In genomic region chr19:55635334-55635717, GRCh38 we compare ENCODE assay signal across 6 cellular contexts. TPM values are rescaled to one million over a fixed set of nuclear protein-coding genes. Genes with fewer than 3 reads are reported as not detected.
A peak's percentile ranks its signal among the peaks of the same experiment; 100 is the strongest.
DNase-seq lines count a peak whose midpoint lies in the region; ATAC-seq and TF ChIP-seq lines count a peak whose summit lies in the region.

No MANE protein-coding gene starts in this region.

- H3K4me1 ChIP-seq in naive thymus-derived CD4-positive, alpha-beta T cell (ENCODE audit: control insufficient read depth in 2 of 2, insufficient read depth in 2 of 2, low read length in 2 of 2) = peaks cover 30 to 42% of the 10 kb centered on the region in 2 donors

- peaks cover 0 to 13% (median 2%) of the 10 kb centered on the region in 11 donors for H3K9me3 Mint-ChIP-seq in naive thymus-derived CD4-positive, alpha-beta T cell

- CTCF ChIA-PET in naive thymus-derived CD4-positive, alpha-beta T cell (lab: Charles Lee) = interaction anchor here (0.7 to 6.0 kb wide), 3 partner anchors 8 to 175 kb away, joined by 3 to 74 read pairs (median 4); partner anchors contain the start of gene ZNF581

- peak overlapping the region; percentile 100 for H3K27ac Mint-ChIP-seq in naive thymus-derived CD4-positive, alpha-beta T cell

- peak overlapping the region; percentile 99 for H3K27ac ChIP-seq in naive thymus-derived CD4-positive, alpha-beta T cell (ENCODE audit: low read depth, low read length)

- POLR2A ChIA-PET in naive thymus-derived CD4-positive, alpha-beta T cell (lab: Charles Lee) = interaction anchor here (0.9 to 9.5 kb wide), 14 partner anchors 9 to 159 kb away, joined by 3 to 154 read pairs (median 4); partner anchors contain the start of genes CCDC106, FIZ1, U2AF2 and ZNF579

- TF ChIP-seq CTCF in GM12875 (IDR thresholded peaks at IDR 0.05; ENCODE audit: borderline replicate concordance, insufficient read depth, low read depth, low read length) = no peak
- TF ChIP-seq CTCF in astrocyte of the cerebellum (IDR thresholded peaks at IDR 0.05; ENCODE audit: low read depth, low read length, missing control alignments) = no peak

- peak overlapping the region; percentile 94 for H3K4me3 ChIP-seq in GM12875 (ENCODE audit: low read depth, low read length)
- H3K4me3 ChIP-seq in astrocyte of the cerebellum (ENCODE audit: low read depth, low read length) = peak overlapping the region; percentile 68
- peak overlapping the region; percentile 80 for H3K4me3 ChIP-seq in naive thymus-derived CD4-positive, alpha-beta T cell (ENCODE audit: low read length)

- H3K27me3 Mint-ChIP-seq in naive thymus-derived CD4-positive, alpha-beta T cell = no peaks in the 10 kb centered on the region

- peaks cover 0 to 6% (median 0%) of the 10 kb centered on the region in 3 experiments for H3K36me3 ChIP-seq in naive thymus-derived CD4-positive, alpha-beta T cell (ENCODE audit: control insufficient read depth in 2 of 3, insufficient read depth in 3 of 3, low read length in 3 of 3)

- no peaks in the 10 kb centered on the region for H3K9me3 ChIP-seq in naive thymus-derived CD4-positive, alpha-beta T cell (ENCODE audit: control insufficient read depth in 2 of 3, low read length in 3 of 3)

- intact Hi-C loops in naive thymus-derived CD4-positive, alpha-beta T cell (cut with micrococcal nuclease) = loop anchor here (1.0 to 10.0 kb wide), 7 partner anchors 8 to 298 kb away; partner anchors contain the start of genes ZNF579 (in 2 of the 2), ZNF581 (in 2 of the 2), FIZ1 (in 1 of the 2) and KMT5C (in 1 of the 2)

- no peaks in the 10 kb centered on the region for H3K27me3 ChIP-seq in naive thymus-derived CD4-positive, alpha-beta T cell (ENCODE audit: control insufficient read depth in 2 of 2, insufficient read depth in 2 of 2, low read length in 2 of 2)

- no peak for DNase-seq in astrocyte of the cerebellum (ENCODE audit: low read depth)
- peak in 1 of 9 donors; percentile 25 for DNase-seq in naive thymus-derived CD4-positive, alpha-beta T cell
- DNase-seq in HCEC 1CT = no peak
- DNase-seq in GM19240 (ENCODE audit: insufficient read length, low spot score) = no peak
- no peak for DNase-seq in T-helper 9 cell

- peak overlapping the region; percentile 96 to 100 (median 98) for H3K4me3 Mint-ChIP-seq in naive thymus-derived CD4-positive, alpha-beta T cell

- H3K36me3 Mint-ChIP-seq in naive thymus-derived CD4-positive, alpha-beta T cell = peaks cover 5 to 26% (median 18%) of the 10 kb centered on the region in 5 donors

- no peak for ATAC-seq in naive thymus-derived CD4-positive, alpha-beta T cell

- in situ Hi-C loops in astrocyte of the cerebellum (cut with HindIII; ENCODE audit: low sequenced_read_pairs) = no loop called here

- peaks cover 47 to 72% (median 66%) of the 10 kb centered on the region in 7 donors for H3K4me1 Mint-ChIP-seq in naive thymus-derived CD4-positive, alpha-beta T cell

RNA-seq across cellular contexts. Expression of gene ZNF580, which starts 5.5 kb away (rescaled TPM):
- total RNA-seq in naive thymus-derived CD4-positive, alpha-beta T cell = 100 to 1,000 TPM in 2 of 5 experiments, 10 to 100 TPM in 3; 45.2 to 109 (median 65.3) TPM
- polyA plus RNA-seq in naive thymus-derived CD4-positive, alpha-beta T cell = 10 to 100 TPM; 14.6 to 20.4 TPM

RNA-seq across cellular contexts. Expression of gene ZNF581, which starts 8.1 kb away (rescaled TPM):
- 10 to 100 TPM; 27.0 to 35.8 (median 32.1) TPM for total RNA-seq in naive thymus-derived CD4-positive, alpha-beta T cell
- 10 to 100 TPM; 36.7 to 39.5 TPM for polyA plus RNA-seq in naive thymus-derived CD4-positive, alpha-beta T cell

RNA-seq across cellular contexts. Expression of gene ZNF784, which starts 11.0 kb away (rescaled TPM):
- 10 to 100 TPM in 2 of 5 experiments, 1 to 10 TPM in 3; 5.1 to 17.1 (median 9.0) TPM for total RNA-seq in naive thymus-derived CD4-positive, alpha-beta T cell
- polyA plus RNA-seq in naive thymus-derived CD4-positive, alpha-beta T cell = 1 to 10 TPM in 1 of 2 donors, under 1 TPM in 1; 0.65 to 2.0 TPM

RNA-seq across cellular contexts. Expression of gene CCDC106, which starts 12.7 kb away (rescaled TPM):
- 1 to 10 TPM; 3.4 to 9.6 (median 4.0) TPM for total RNA-seq in naive thymus-derived CD4-positive, alpha-beta T cell
- 1 to 10 TPM; 2.1 to 2.7 TPM for polyA plus RNA-seq in naive thymus-derived CD4-positive, alpha-beta T cell

RNA-seq across cellular contexts. Expression of gene U2AF2, which starts 19.5 kb away (rescaled TPM):
- total RNA-seq in naive thymus-derived CD4-positive, alpha-beta T cell = 100 to 1,000 TPM; 253 to 284 (median 266) TPM
- polyA plus RNA-seq in naive thymus-derived CD4-positive, alpha-beta T cell = 1 to 10 TPM; 5.7 to 9.8 TPM
